ENCODE assay signal across 11 cellular contexts in the genomic region with DNA sequence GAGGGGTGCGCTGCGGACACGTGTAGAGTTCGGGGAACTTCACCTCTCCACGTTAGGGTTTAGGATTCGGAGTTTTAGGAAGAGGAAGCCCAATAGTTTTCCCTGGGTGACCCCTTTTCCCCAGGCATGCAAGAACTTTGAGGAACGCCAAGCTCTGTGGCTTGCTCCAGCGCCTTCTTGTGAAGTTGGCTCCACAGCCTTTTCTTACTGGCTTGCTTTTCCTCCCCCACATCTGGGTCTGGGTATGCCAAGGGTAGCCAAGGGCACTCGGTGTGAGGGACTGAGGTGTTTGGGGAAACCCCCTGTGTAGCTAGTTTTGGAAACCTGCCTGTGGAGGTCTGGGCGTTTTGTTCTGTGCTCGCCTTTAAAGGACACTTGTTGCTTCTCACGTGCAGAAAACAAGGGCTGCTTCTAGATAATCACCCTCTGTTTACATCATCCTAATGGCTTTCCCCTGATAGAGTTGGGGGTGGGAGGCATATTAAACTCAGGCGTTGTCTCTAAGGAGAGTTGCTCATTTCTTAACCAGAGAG. TPM values are rescaled to one million over a fixed set of nuclear protein-coding genes. Genes with fewer than 3 reads are reported as not detected.
A peak's percentile ranks its signal among the peaks of the same experiment; 100 is the strongest.
DNase-seq lines count a peak whose midpoint lies in the region; ATAC-seq, FAIRE-seq and TF ChIP-seq lines count a peak whose summit lies in the region.
"Had no signal": no experiment of that assay in that cellular context is flagged by ENCODE, and none has a peak within 500 bp of the region (broad histone marks: within the 10 kb centered on the region; RNA-seq: fewer than 3 reads in every experiment).

No MANE protein-coding gene starts in this region.

- no peak for TF ChIP-seq RAD21 in HCT116 (IDR thresholded peaks at IDR 0.05; ENCODE audit: low read depth)

- dilution Hi-C loops in keratinocyte (cut with MboI; ENCODE audit: extremely low pct_ligation_motif_present, low sequenced_read_pairs) = no loop called here

- peak overlapping the region; percentile 52 for H3K9ac ChIP-seq in HCT116 (ENCODE audit: low read length)
- H3K9ac ChIP-seq in keratinocyte (ENCODE audit: control insufficient read depth, extremely low read depth, insufficient read depth, low read length) = peak overlapping the region; percentile 76

- RAD21 ChIA-PET in HCT116 (lab: Charles Lee; ENCODE audit: low non-redundant PET in 1 of 2, low total read pairs in 2 of 2, uncharacterized antibody in 2 of 2, unreplicated experiment in 2 of 2) = no interaction called here

- no peak overlapping the region; the same call in 1 of the 2 replicates for H3K27ac ChIP-seq in HCT116 (ENCODE audit: low read depth, low read length)
- peak overlapping the region; percentile 62 for H3K27ac ChIP-seq in keratinocyte (ENCODE audit: control insufficient read depth, insufficient read depth, low read length)
- peak overlapping the region in 20 of 21 experiments; percentile 32 to 84 (median 74) for H3K27ac ChIP-seq in skin epidermis
- no peak overlapping the region for H3K27ac ChIP-seq in body of pancreas

- no peaks in the 10 kb centered on the region for H3K9me3 Mint-ChIP-seq in activated CD4-positive, alpha-beta memory T cell treated with anti-CD3 and anti-CD28 coated beads for 36 hours

- H3K9me3 ChIP-seq in HCT116 (ENCODE audit: control insufficient read depth in 1 of 2, insufficient read depth in 1 of 2, low read depth in 1 of 2, low read length in 2 of 2) (no peaks in the 10 kb centered on the region), keratinocyte (ENCODE audit: control insufficient read depth, low read depth, low read length) (no peaks in the 10 kb centered on the region), body of pancreas (no peaks in the 10 kb centered on the region)
- H3K9me3 ChIP-seq: mucosa of descending colon had no signal

- TF ChIP-seq CTCF in HCT116 (IDR thresholded peaks at IDR 0.05 in 2 of 3, conservative IDR thresholded peaks at IDR 0.05 in 1 of 3; ENCODE audit: borderline replicate concordance in 1 of 3, insufficient read depth in 1 of 3, low read depth in 2 of 3, low read length in 2 of 3) = no peak
- no peak for TF ChIP-seq CTCF in cardiac fibroblast (IDR thresholded peaks at IDR 0.05; ENCODE audit: low read depth, low read length)
- TF ChIP-seq CTCF in keratinocyte (optimal IDR thresholded peaks at IDR 0.05 in 1 of 3, IDR thresholded peaks at IDR 0.05 in 1 of 3, conservative IDR thresholded peaks at IDR 0.05 in 1 of 3; ENCODE audit: extremely low read depth in 1 of 3, insufficient read depth in 2 of 3, low read length in 3 of 3) = no peak
- TF ChIP-seq CTCF in body of pancreas (IDR thresholded peaks at IDR 0.05) = no peak

- no peaks in the 10 kb centered on the region for H3K9me2 ChIP-seq in HCT116 (ENCODE audit: insufficient read depth)

- H2AFZ ChIP-seq in HCT116 (ENCODE audit: low read depth, low read length, poor library complexity, severe bottlenecking) = no peak overlapping the region
- peak overlapping the region; percentile 87 for H2AFZ ChIP-seq in keratinocyte (ENCODE audit: control insufficient read depth, low read length)

- H3K9me1 ChIP-seq in keratinocyte (ENCODE audit: control insufficient read depth, extremely low read depth, insufficient read depth, low read length) = no peaks in the 10 kb centered on the region

- no TSS peak for BruUV-seq in HCT116 (replicated peaks; lab: Mats Ljungman, UMichigan)

- no peaks in the 10 kb centered on the region for H3K36me3 Mint-ChIP-seq in activated CD4-positive, alpha-beta memory T cell treated with anti-CD3 and anti-CD28 coated beads for 36 hours

- intact Hi-C loops in HCT116 (cut with micrococcal nuclease) (no loop called here), body of pancreas (cut with DNase I) (no loop called here)
- intact Hi-C loops in activated CD4-positive, alpha-beta memory T cell treated with anti-CD3 and anti-CD28 coated beads for 36 hours (cut with micrococcal nuclease) = no loop called here

- no peak for DNase-seq in HCT116 (ENCODE audit: low read depth, low spot score)
- DNase-seq in cardiac fibroblast (ENCODE audit: low read depth in 2 of 2) = peak; percentile 27 to 44
- DNase-seq in keratinocyte (ENCODE audit: low read depth, low spot score) = no peak
- no peak for DNase-seq in activated CD4-positive, alpha-beta memory T cell treated with anti-CD3 and anti-CD28 coated beads for 36 hours
- DNase-seq in DMS 273 treated with DMSO at 0.1 percent for 48 hours (lab: John Stamatoyannopoulos, UW) = no peak
- DNase-seq in stimulated activated naive CD4-positive, alpha-beta T cell (lab: John Stamatoyannopoulos, UW) = no peak
- DNase-seq in body of pancreas = no peak
- DNase-seq: T-helper 17 cell had no signal

- TF ChIP-seq POLR2A in HCT116 (IDR thresholded peaks at IDR 0.05; ENCODE audit: borderline replicate concordance, extremely low read depth, insufficient read depth, insufficient read length) (no peak), body of pancreas (IDR thresholded peaks at IDR 0.05) (no peak)

- H4K20me1 ChIP-seq in HCT116 (ENCODE audit: insufficient read depth) (no peaks in the 10 kb centered on the region), keratinocyte (ENCODE audit: control insufficient read depth, extremely low read depth, insufficient read depth, low read length) (no peaks in the 10 kb centered on the region)

- FAIRE-seq in keratinocyte (lab: Jason Lieb, UNC) = peak; percentile 55

- H3K4me3 ChIP-seq in HCT116 (replicated peaks in 1 of 2; ENCODE audit: low read depth in 1 of 2, low read length in 2 of 2) = peak overlapping the region; percentile 44 to 57
- peak overlapping the region; percentile 49 to 66 for H3K4me3 ChIP-seq in cardiac fibroblast (replicated peaks in 1 of 2; ENCODE audit: low read depth in 2 of 2, low read length in 2 of 2)
- peak overlapping the region; percentile 34 to 80 (median 72) for H3K4me3 ChIP-seq in keratinocyte (ENCODE audit: control insufficient read depth in 2 of 3, extremely low read depth in 1 of 3, insufficient read depth in 2 of 3, low read depth in 1 of 3, low read length in 3 of 3)
- peak overlapping the region; percentile 44 to 54 (median 51) for H3K4me3 ChIP-seq in skin epidermis
- H3K4me3 ChIP-seq in body of pancreas = no peak overlapping the region
- H3K4me3 ChIP-seq: mucosa of descending colon had no signal

- no peaks in the 10 kb centered on the region for H3K36me3 ChIP-seq in HCT116 (ENCODE audit: control insufficient read depth in 1 of 2, insufficient read depth in 2 of 2, low read length in 2 of 2)
- no peaks in the 10 kb centered on the region for H3K36me3 ChIP-seq in keratinocyte (ENCODE audit: control insufficient read depth in 2 of 2, extremely low read depth in 1 of 2, insufficient read depth in 2 of 2, low read length in 2 of 2)
- H3K36me3 ChIP-seq in body of pancreas (replicated peaks in 1 of 2; ENCODE audit: insufficient read depth in 1 of 2, low read depth in 2 of 2) = no peaks in the 10 kb centered on the region

- H3K4me1 Mint-ChIP-seq in activated CD4-positive, alpha-beta memory T cell treated with anti-CD3 and anti-CD28 coated beads for 36 hours (ENCODE audit: low read depth) = peaks cover 2% of the 10 kb centered on the region
- H3K4me1 Mint-ChIP-seq: T-helper 17 cell had no signal

- H3K27me3 ChIP-seq in HCT116 (ENCODE audit: insufficient read depth, low read length) = no peaks in the 10 kb centered on the region
- H3K27me3 ChIP-seq in keratinocyte (ENCODE audit: control insufficient read depth, extremely low read depth, insufficient read depth, low read length) = no peaks in the 10 kb centered on the region
- H3K27me3 ChIP-seq in body of pancreas = no peaks in the 10 kb centered on the region

- peaks cover 0 to 2% of the 10 kb centered on the region in 2 experiments; a peak in 1 of 4 replicates for H3K4me1 ChIP-seq in HCT116 (ENCODE audit: control insufficient read depth in 1 of 2, insufficient read depth in 2 of 2, low read length in 2 of 2)
- H3K4me1 ChIP-seq in keratinocyte (ENCODE audit: control insufficient read depth, extremely low read depth, insufficient read depth, low read length) = peaks cover 31% of the 10 kb centered on the region
- H3K4me1 ChIP-seq in body of pancreas = peaks cover 6% of the 10 kb centered on the region

- POLR2A ChIA-PET in HCT116 (lab: Charles Lee) = no interaction called here
- POLR2A ChIA-PET in activated CD4-positive, alpha-beta memory T cell treated with anti-CD3 and anti-CD28 coated beads for 36 hours (lab: Charles Lee) = no interaction called here

- CTCF ChIA-PET in HCT116 (lab: Charles Lee) = no interaction called here
- CTCF ChIA-PET in activated CD4-positive, alpha-beta memory T cell treated with anti-CD3 and anti-CD28 coated beads for 36 hours (lab: Charles Lee) = no interaction called here

- WGBS in body of pancreas, 2 donors = 3 to 6% methylated on average over 9 to 13 of the region's 13 CpGs

- H3K4me2 ChIP-seq in HCT116 (ENCODE audit: low read length) = peak overlapping the region; percentile 70
- peak overlapping the region; percentile 97 for H3K4me2 ChIP-seq in keratinocyte (ENCODE audit: control insufficient read depth, extremely low read depth, insufficient read depth, low read depth, low read length)

- H3K27me3 Mint-ChIP-seq in activated CD4-positive, alpha-beta memory T cell treated with anti-CD3 and anti-CD28 coated beads for 36 hours = peaks cover 28% of the 10 kb centered on the region

- ATAC-seq in HCT116 = peak; percentile 18
- no peak for ATAC-seq in body of pancreas
- ATAC-seq: T-helper 17 cell had no signal

- H3K27ac Mint-ChIP-seq in activated CD4-positive, alpha-beta memory T cell treated with anti-CD3 and anti-CD28 coated beads for 36 hours = no peak overlapping the region
- H3K27ac Mint-ChIP-seq: activated naive CD4-positive, alpha-beta T cell treated with anti-CD3 and anti-CD28 coated beads, Interleukin-2, amount 50 U/mL, for 72 hours; T-helper 17 cell had no signal

- H3K79me2 ChIP-seq in HCT116 (ENCODE audit: insufficient read depth, low read length) (no peaks in the 10 kb centered on the region), keratinocyte (ENCODE audit: control insufficient read depth, insufficient read depth, low read length) (no peaks in the 10 kb centered on the region)

- H3K4me3 Mint-ChIP-seq in activated CD4-positive, alpha-beta memory T cell treated with anti-CD3 and anti-CD28 coated beads for 36 hours = no peak overlapping the region
- H3K4me3 Mint-ChIP-seq: T-helper 17 cell had no signal

TF ChIP-seq in HCT116, 20 proteins besides CTCF, POLR2A, EP300 and RAD21 (continues in another document):
- TF ChIP-seq EZH2 (IDR thresholded peaks at IDR 0.05) = no peak

RNA-seq across cellular contexts. Expression of a gene that starts 0.7 kb away (rescaled TPM):
- total RNA-seq in HCT116 (2021; ENCODE audit: unreplicated experiment) (2.0 TPM), body of pancreas (1 to 10 TPM; 1.3 TPM)
- polyA plus RNA-seq in HCT116 (2012) = 0.52 and 1.0 TPM in 2 replicates
- polyA plus RNA-seq in keratinocyte = 5.5 to 7.8 TPM (median 6.1 TPM) in 3 replicates
- polyA plus RNA-seq in keratinocyte (2011; ENCODE audit: low read depth) = 0.20 TPM
- 1.9 and 3.3 TPM in 2 replicates for polyA plus RNA-seq in keratinocyte (2011; cell fraction: cytosol; rRNA removed)
- 8.6 and 8.9 TPM in 2 replicates for polyA plus RNA-seq in keratinocyte (2011; cell fraction: nucleus; rRNA removed)
- 0.35 and 3.4 TPM in 2 replicates for polyA plus RNA-seq in keratinocyte (2012; ENCODE audit: low replicate concordance)
- polyA minus RNA-seq in keratinocyte = 4.2 to 13.2 TPM (median 5.1 TPM) in 3 replicates
- 3.5 TPM for polyA minus RNA-seq in keratinocyte (2011; cell fraction: cytosol; rRNA and poly(A)+ RNA removed)
- 9.5 and 15.4 TPM in 2 replicates for polyA minus RNA-seq in keratinocyte (2011; cell fraction: nucleus; rRNA and poly(A)+ RNA removed)
- not detected for total RNA-seq in activated CD4-positive, alpha-beta memory T cell treated with anti-CD3 and anti-CD28 coated beads for 36 hours
- total RNA-seq: T-helper 17 cell had no signal

Comparison
In these comparisons a context has a peak if more than half of its experiments do, and no peak if none do; other contexts are left out.
1. DNase-seq: peak in cardiac fibroblast (2 of 2); none in HCT116 (single experiment), keratinocyte (single experiment), activated CD4-positive, alpha-beta memory T cell treated with anti-CD3 and anti-CD28 coated beads for 36 hours (single experiment), DMS 273 treated with DMSO at 0.1 percent for 48 hours (single experiment), stimulated activated naive CD4-positive, alpha-beta T cell (0 of 6) and body of pancreas (0 of 4).
2. H3K27ac ChIP-seq: peak in keratinocyte (single experiment) and skin epidermis (20 of 21); none in HCT116 (single experiment) and body of pancreas (0 of 4).
3. H3K4me3 ChIP-seq: peak in HCT116 (2 of 2), cardiac fibroblast (2 of 2), keratinocyte (3 of 3) and skin epidermis (7 of 7); none in body of pancreas (0 of 2).